In the genomic region with DNA sequence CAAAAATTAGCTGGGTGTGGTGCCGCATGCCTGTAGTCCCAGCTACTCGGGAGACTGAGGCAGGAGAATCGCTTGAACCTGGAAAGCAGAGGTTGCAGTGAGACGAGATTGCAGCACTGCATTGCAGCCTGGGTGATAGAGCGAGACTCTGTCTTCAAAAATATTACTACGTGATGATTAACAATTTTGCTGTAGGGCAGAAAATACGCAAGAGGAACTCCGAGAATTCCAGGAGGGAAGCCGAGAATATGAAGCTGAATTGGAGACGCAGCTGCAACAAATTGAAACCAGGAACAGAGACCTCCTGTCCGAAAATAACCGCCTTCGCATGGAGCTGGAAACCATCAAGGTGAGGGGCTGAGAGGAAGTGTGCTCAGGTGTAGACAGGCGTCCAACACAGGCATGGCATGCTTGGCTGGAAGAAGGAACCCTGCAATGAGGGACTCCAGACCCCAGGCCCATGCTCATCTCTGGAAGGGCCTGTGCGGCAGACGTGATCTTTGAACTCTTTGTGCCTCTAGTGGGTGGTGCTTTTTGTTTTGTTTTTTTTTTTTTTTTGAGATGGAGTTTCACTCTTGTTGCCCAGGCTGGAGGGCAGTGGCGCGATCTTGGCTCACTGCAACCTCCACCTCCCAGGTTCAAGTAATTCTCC, we compare ENCODE assay signal across 29 cellular contexts.
"Had no signal": no experiment of that assay in that cellular context is flagged by ENCODE, and none has a peak within 500 bp of the region (broad histone marks: within the 10 kb centered on the region; RNA-seq: fewer than 3 reads in every experiment).

No MANE protein-coding gene starts in this region.

- H3K27me3 Mint-ChIP-seq: activated CD8-positive, alpha-beta memory T cell treated with anti-CD3 and anti-CD28 coated beads, Interleukin-2, amount 10 ng/mL, durations not matched to agents 7 days and 5 days; activated naive CD4-positive, alpha-beta T cell treated with anti-CD3 and anti-CD28 coated beads, Interleukin-2, amount 50 U/mL, for 24 hours; activated T-cell treated with anti-CD3 and anti-CD28 coated beads, Interleukin-2, amount 50 U/mL, for 24 hours had no signal

- H3K27ac ChIP-seq: brain microvascular endothelial cell, cardiac muscle cell, SJSA1 had no signal

- H3K27me3 ChIP-seq: brain microvascular endothelial cell, cardiac muscle cell, MG63, SJSA1 had no signal

- H3K4me3 Mint-ChIP-seq: activated CD8-positive, alpha-beta memory T cell treated with anti-CD3 and anti-CD28 coated beads, Interleukin-2, amount 10 ng/mL, durations not matched to agents 7 days and 5 days; activated naive CD4-positive, alpha-beta T cell treated with anti-CD3 and anti-CD28 coated beads, Interleukin-2, amount 50 U/mL, for 24 hours; activated T-cell treated with anti-CD3 and anti-CD28 coated beads, Interleukin-2, amount 50 U/mL, for 24 hours; activated T-helper 1 cell treated with anti-CD3 and anti-CD28 coated beads, Interleukin-12 subunit alpha, Interleukin-12 subunit beta, Interleukin-2, Interleukin-4 antibody, amounts not matched to agents 30 ng/mL and 10 ng/mL and 1 ng/mL, durations not matched to agents 14 hours and 24 hours and 36 hours had no signal

- ATAC-seq: activated CD4-positive, CD25-positive, alpha-beta regulatory T cell treated with anti-CD3 and anti-CD28 coated beads, Interleukin-2, amount 50 U/mL, for 24 hours; activated CD8-positive, alpha-beta memory T cell treated with anti-CD3 and anti-CD28 coated beads, Interleukin-2, amount 10 ng/mL, durations not matched to agents 7 days and 5 days; Panc1; SK-N-SH treated with all-trans-retinoic acid at 6 μM for 48 hours had no signal

- DNase-seq: activated CD4-positive, alpha-beta T cell treated with anti-CD3 and anti-CD28 coated beads for 4 hours; activated CD4-positive, alpha-beta T cell treated with anti-CD3 and anti-CD28 coated beads, Interleukin-2, amount 50 U/mL, for 48 hours; activated CD8-positive, alpha-beta memory T cell treated with anti-CD3 and anti-CD28 coated beads, Interleukin-2, amount 10 ng/mL, durations not matched to agents 7 days and 5 days; activated effector memory CD4-positive, alpha-beta T cell treated with Interleukin-2 at 50 U/mL for 16 hours; activated naive CD4-positive, alpha-beta T cell; activated T-cell treated with anti-CD3 and anti-CD28 coated beads, Interleukin-2, amount 50 U/mL, for 24 hours; brain microvascular endothelial cell; MG63; MV-4-11; NCI-H1092 treated with DMSO at 0.1 percent for 48 hours; NCI-H1417 treated with DMSO at 0.1 percent for 48 hours; NCI-H1694; NCI-H2029; NCI-H2107; NCI-H345; NCI-H510A; NCI-H526 treated with DMSO at 0.1 percent for 48 hours; NK-92 treated with Interleukin-12 subunit alpha and Interleukin-12 subunit beta, amount 100 ng/mL, for 24 hours; OCI-M1; RPMI8226; SHP77; SW 1271 had no signal

- H3K27ac Mint-ChIP-seq: activated CD8-positive, alpha-beta memory T cell treated with anti-CD3 and anti-CD28 coated beads, Interleukin-2, amount 10 ng/mL, durations not matched to agents 7 days and 5 days; activated naive CD4-positive, alpha-beta T cell treated with anti-CD3 and anti-CD28 coated beads, Interleukin-2, amount 50 U/mL, for 24 hours; activated T-cell treated with anti-CD3 and anti-CD28 coated beads, Interleukin-2, amount 50 U/mL, for 24 hours; activated T-helper 1 cell treated with anti-CD3 and anti-CD28 coated beads, Interleukin-12 subunit alpha, Interleukin-12 subunit beta, Interleukin-2, Interleukin-4 antibody, amounts not matched to agents 30 ng/mL and 10 ng/mL and 1 ng/mL, durations not matched to agents 14 hours and 24 hours and 36 hours had no signal

- H3K9me3 Mint-ChIP-seq: activated naive CD4-positive, alpha-beta T cell treated with anti-CD3 and anti-CD28 coated beads, Interleukin-2, amount 50 U/mL, for 24 hours; activated T-cell treated with anti-CD3 and anti-CD28 coated beads, Interleukin-2, amount 50 U/mL, for 24 hours; activated T-helper 1 cell treated with anti-CD3 and anti-CD28 coated beads, Interleukin-12 subunit alpha, Interleukin-12 subunit beta, Interleukin-2, Interleukin-4 antibody, amounts not matched to agents 30 ng/mL and 10 ng/mL and 1 ng/mL, durations not matched to agents 14 hours and 24 hours and 36 hours had no signal

- H3K9me3 ChIP-seq: MG63, SJSA1 had no signal

- H3K4me3 ChIP-seq: cardiac muscle cell, MG63, SJSA1 had no signal
